8 cellular contexts compared by ENCODE assay signal in genomic region chr7:158704524-158705233, GRCh38. TPM values are rescaled to one million over a fixed set of nuclear protein-coding genes. Genes with fewer than 3 reads are reported as not detected.
DNase-seq lines count a peak whose midpoint lies in the region; ATAC-seq and TF ChIP-seq lines count a peak whose summit lies in the region.

NCAPG2 (minus strand) TSS chr7:158704804; CDS start chr7:158701899, 2,905 bp downstream.

- H3K4me1 ChIP-seq in right cardiac atrium (ENCODE audit: control insufficient read depth, insufficient read depth, low read length): peaks cover 1% of the 10 kb centered on the region
- H3K4me1 ChIP-seq in vagina: peaks cover 14% of the 10 kb centered on the region

- H3K27me3 ChIP-seq in right cardiac atrium (ENCODE audit: control insufficient read depth, insufficient read depth) (no peaks in the 10 kb centered on the region), vagina (no peaks in the 10 kb centered on the region)

- H3K36me3 ChIP-seq in vagina: no peaks in the 10 kb centered on the region

- H3K9me3 ChIP-seq in right cardiac atrium (ENCODE audit: control insufficient read depth, low read length) (no peaks in the 10 kb centered on the region), vagina (no peaks in the 10 kb centered on the region)

- peak; percentile 97 to 98 for DNase-seq in NCI-H187 (lab: John Stamatoyannopoulos, UW)
- peak; percentile 93 to 99 (median 98) for DNase-seq in T-helper 2 cell
- peak; percentile 57 to 98 (median 95) for DNase-seq in anterior cingulate cortex (lab: John Stamatoyannopoulos, UW)
- DNase-seq in right cardiac atrium: peak; percentile 99 to 100 (median 100)
- peak; percentile 98 for DNase-seq in putamen (ENCODE audit: low spot score)
- peak in 1 of 2 donors; percentile 97 for DNase-seq in vagina (ENCODE audit: extremely low spot score in 2 of 2)

- WGBS in right cardiac atrium: under 1% methylated on average over 78 of the region's 78 CpGs

- TF ChIP-seq CTCF in vagina (IDR thresholded peaks at IDR 0.05): peak in 1 of 3 experiments; percentile 65

- H3K27ac ChIP-seq in right cardiac atrium (ENCODE audit: low read length) (peak within 1 kb of the TSS; percentile 30), vagina (peak within 1 kb of the TSS; percentile 82)

- H3K4me3 ChIP-seq in right cardiac atrium (ENCODE audit: low read length): peak within 1 kb of the TSS; percentile 70
- H3K4me3 ChIP-seq in vagina: peak within 1 kb of the TSS; percentile 69 to 98

- peak; percentile 55 to 94 for TF ChIP-seq POLR2A in vagina (IDR thresholded peaks at IDR 0.05)

- intact Hi-C loops in right cardiac atrium (cut with DNase I): no loop called here
- intact Hi-C loops in vagina (cut with DNase I): loop anchor here (10.0 kb wide), 1 partner anchor 160 kb away; no protein-coding TSS in a partner anchor

- ATAC-seq in GM18498 (IDR thresholded peaks at IDR 0.05; ENCODE audit: unreplicated experiment) (peak; percentile 98), HG02938 (IDR thresholded peaks at IDR 0.05; ENCODE audit: unreplicated experiment) (peak; percentile 91), right cardiac atrium (peak; percentile 99)

RNA-seq across cellular contexts. Expression of gene NCAPG2, which starts in this region (rescaled TPM):
- 1 to 10 TPM; 5.3 to 8.5 (median 6.8) TPM for total RNA-seq in right cardiac atrium
- 2.3 TPM for polyA plus RNA-seq in right cardiac atrium
- 9.6 TPM for total RNA-seq in vagina
